Comparison of ENCODE assay signal across 8 cellular contexts in genomic region chr5:158979749-158980521, GRCh38.
A peak's percentile ranks its signal among the peaks of the same experiment; 100 is the strongest.
DNase-seq lines count a peak whose midpoint lies in the region; ATAC-seq and TF ChIP-seq lines count a peak whose summit lies in the region.

No MANE protein-coding gene starts in this region.

- H3K9ac ChIP-seq in SK-N-SH = no peak overlapping the region

- TF ChIP-seq CTCF in SK-N-SH (IDR thresholded peaks at IDR 0.05) = no peak

- peak overlapping the region in 1 of 2 experiments; percentile 21; a peak in 1 of 4 replicates for H3K27ac ChIP-seq in SK-N-SH (ENCODE audit: low read depth in 2 of 2, low read length in 1 of 2)

- peak overlapping the region; percentile 4 to 27; a peak in 2 of 4 replicates for H3K4me3 ChIP-seq in SK-N-SH (ENCODE audit: low read depth in 2 of 2, low read length in 1 of 2)

- ATAC-seq in left ventricle myocardium superior = peak; percentile 86
- ATAC-seq in sciatic nerve = peak; percentile 95

- no peak for TF ChIP-seq EP300 in SK-N-SH (IDR thresholded peaks at IDR 0.05; ENCODE audit: borderline replicate concordance in 1 of 2, low read depth in 1 of 2, low read length in 1 of 2)

- CTCF ChIA-PET in SK-N-SH (lab: Yijun Ruan, JAX) = no interaction called here

- DNase-seq in G401 (ENCODE audit: low spot score) (peak; percentile 95), SK-N-SH (no peak), left ventricle myocardium superior (peak; percentile 66), sciatic nerve (ENCODE audit: low spot score) (peak; percentile 84), NCI-H345 treated with DMSO at 0.1 percent for 48 hours (lab: John Stamatoyannopoulos, UW; ENCODE audit: unreplicated experiment) (no peak), NAMALWA (ENCODE audit: low spot score) (no peak), NCI-H2196 treated with DMSO at 0.1 percent for 48 hours (lab: John Stamatoyannopoulos, UW; ENCODE audit: unreplicated experiment) (no peak)
- DNase-seq in stimulated activated CD4-positive, alpha-beta T cell treated with anti-CD3 and anti-CD28 coated beads, Interleukin-15, amount 100 ng/mL, for 24 hours = no peak

- no peaks in the 10 kb centered on the region for H3K27me3 ChIP-seq in SK-N-SH (ENCODE audit: insufficient read depth)

- peaks cover 7% of the 10 kb centered on the region for H3F3A ChIP-seq in SK-N-SH (replicated peaks; ENCODE audit: insufficient read depth)

- POLR2A ChIA-PET in SK-N-SH (lab: Yijun Ruan, JAX) = no interaction called here

- no peaks in the 10 kb centered on the region for H3K79me2 ChIP-seq in SK-N-SH (ENCODE audit: insufficient read depth)

- peak overlapping the region; percentile 57 for H3K4me2 ChIP-seq in SK-N-SH

- H3K36me3 ChIP-seq in SK-N-SH (replicated peaks in 1 of 2; ENCODE audit: control insufficient read depth in 1 of 2, insufficient read depth in 2 of 2, low read length in 1 of 2) = no peaks in the 10 kb centered on the region

- no peak for TF ChIP-seq RAD21 in SK-N-SH (IDR thresholded peaks at IDR 0.05; ENCODE audit: low read length)

- H2AFZ ChIP-seq in SK-N-SH (ENCODE audit: low read depth) = peak overlapping the region; percentile 69

- 65% methylated on average over 14 of the region's 14 CpGs for WGBS in SK-N-SH (ENCODE audit: low lambda C conversion rate)

- no peaks in the 10 kb centered on the region for H3K9me2 ChIP-seq in SK-N-SH

- intact Hi-C loops in left ventricle myocardium superior (cut with micrococcal nuclease) = no loop called here
- intact Hi-C loops in sciatic nerve (cut with DNase I) = no loop called here

- no peaks in the 10 kb centered on the region for H3K9me3 ChIP-seq in SK-N-SH

- no peaks in the 10 kb centered on the region for H4K20me1 ChIP-seq in SK-N-SH (ENCODE audit: insufficient read depth)

- in situ Hi-C loops in G401 (cut with HindIII; ENCODE audit: low sequenced_read_pairs) = no loop called here

- peaks cover 4 to 21% of the 10 kb centered on the region in 2 experiments for H3K4me1 ChIP-seq in SK-N-SH (ENCODE audit: control insufficient read depth in 1 of 2, insufficient read depth in 2 of 2, low read depth in 1 of 2, low read length in 1 of 2)

TF ChIP-seq in SK-N-SH, 30 proteins besides CTCF, POLR2A, EP300 and RAD21:
- TF ChIP-seq EZH2phosphoT487 (IDR thresholded peaks at IDR 0.05; ENCODE audit: borderline replicate concordance, low read depth) (no peak), GATA2 (CRISPR knock-in tag; IDR thresholded peaks at IDR 0.05) (no peak), MAX (IDR thresholded peaks at IDR 0.05; ENCODE audit: low read depth) (no peak), JUND (IDR thresholded peaks at IDR 0.05) (no peak), FOXM1 (IDR thresholded peaks at IDR 0.05; ENCODE audit: low read depth) (no peak), MEF2A (IDR thresholded peaks at IDR 0.05; ENCODE audit: borderline replicate concordance, low read depth) (no peak), YY1 (IDR thresholded peaks at IDR 0.05; ENCODE audit: low read depth) (no peak), CHD2 (IDR thresholded peaks at IDR 0.05; ENCODE audit: low read length, partially characterized antibody) (no peak), NFIC (IDR thresholded peaks at IDR 0.05; ENCODE audit: borderline replicate concordance) (no peak), FOSL2 (IDR thresholded peaks at IDR 0.05; ENCODE audit: borderline replicate concordance, low read depth) (0 out of 2 replicates have a peak, but pooled peaks have one; percentile 2)
- TF ChIP-seq, protein P1, sequence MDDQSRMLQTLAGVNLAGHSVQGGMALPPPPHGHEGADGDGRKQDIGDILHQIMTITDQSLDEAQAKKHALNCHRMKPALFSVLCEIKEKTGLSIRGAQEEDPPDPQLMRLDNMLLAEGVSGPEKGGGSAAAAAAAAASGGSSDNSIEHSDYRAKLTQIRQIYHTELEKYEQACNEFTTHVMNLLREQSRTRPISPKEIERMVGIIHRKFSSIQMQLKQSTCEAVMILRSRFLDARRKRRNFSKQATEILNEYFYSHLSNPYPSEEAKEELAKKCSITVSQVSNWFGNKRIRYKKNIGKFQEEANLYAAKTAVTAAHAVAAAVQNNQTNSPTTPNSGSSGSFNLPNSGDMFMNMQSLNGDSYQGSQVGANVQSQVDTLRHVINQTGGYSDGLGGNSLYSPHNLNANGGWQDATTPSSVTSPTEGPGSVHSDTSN (IDR thresholded peaks at IDR 0.05) = no peak
- TF ChIP-seq, protein P2, sequence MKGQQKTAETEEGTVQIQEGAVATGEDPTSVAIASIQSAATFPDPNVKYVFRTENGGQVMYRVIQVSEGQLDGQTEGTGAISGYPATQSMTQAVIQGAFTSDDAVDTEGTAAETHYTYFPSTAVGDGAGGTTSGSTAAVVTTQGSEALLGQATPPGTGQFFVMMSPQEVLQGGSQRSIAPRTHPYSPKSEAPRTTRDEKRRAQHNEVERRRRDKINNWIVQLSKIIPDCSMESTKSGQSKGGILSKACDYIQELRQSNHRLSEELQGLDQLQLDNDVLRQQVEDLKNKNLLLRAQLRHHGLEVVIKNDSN (IDR thresholded peaks at IDR 0.05; ENCODE audit: borderline replicate concordance, low read depth) = peak; percentile 70; the same call in 1 of the 2 replicates
TF ChIP-seq in SK-N-SH: peak in this region for 2.

Comparison
In these comparisons a context has a peak if more than half of its experiments do, and no peak if none do; other contexts are left out.
1. DNase-seq: peak in G401 (single experiment), left ventricle myocardium superior (single experiment) and sciatic nerve (single experiment); none in SK-N-SH (single experiment), NCI-H345 treated with DMSO at 0.1 percent for 48 hours (single experiment), stimulated activated CD4-positive, alpha-beta T cell treated with anti-CD3 and anti-CD28 coated beads, Interleukin-15, amount 100 ng/mL, for 24 hours (single experiment), NAMALWA (single experiment) and NCI-H2196 treated with DMSO at 0.1 percent for 48 hours (single experiment).